Comparison of ENCODE assay signal across 25 cellular contexts in genomic region chr4:98619197-98619596, GRCh38.
"Had no signal": no experiment of that assay in that cellular context is flagged by ENCODE, and none has a peak within 500 bp of the region (broad histone marks: within the 10 kb centered on the region; RNA-seq: fewer than 3 reads in every experiment).

No MANE protein-coding gene starts in this region.

- H3K36me3 ChIP-seq: adrenal gland, brain microvascular endothelial cell, heart right ventricle, right lobe of liver, thyroid gland, upper lobe of left lung had no signal

- H3K4me1 ChIP-seq: adrenal gland, right lobe of liver had no signal

- H3K9me3 ChIP-seq: adrenal gland, heart right ventricle, right lobe of liver, thyroid gland, upper lobe of left lung had no signal

- DNase-seq: activated CD4-positive, alpha-beta T cell treated with anti-CD3 and anti-CD28 coated beads for 36 hours; activated CD4-positive, CD25-positive, alpha-beta regulatory T cell; activated CD8-positive, alpha-beta memory T cell treated with anti-CD3 and anti-CD28 coated beads, Interleukin-2, amount 10 ng/mL, durations not matched to agents 7 days and 5 days; activated CD8-positive, alpha-beta T cell treated with anti-CD3 and anti-CD28 coated beads, Interleukin-2, amount 10 ng/mL, durations not matched to agents 7 days and 5 days; activated effector memory CD4-positive, alpha-beta T cell treated with Interleukin-2 at 50 U/mL for 16 hours; activated naive CD4-positive, alpha-beta T cell treated with anti-CD3 and anti-CD28 coated beads for 36 hours; activated naive CD8-positive, alpha-beta T cell treated with anti-CD3 and anti-CD28 coated beads for 36 hours; activated T-cell treated with anti-CD3 and anti-CD28 coated beads for 4 hours; activated T-cell treated with anti-CD3 and anti-CD28 coated beads, Interleukin-2, amount 50 U/mL, for 72 hours; adrenal gland; aorta; brain microvascular endothelial cell; cortex of kidney; foreskin keratinocyte; heart right ventricle; midbrain; naive thymus-derived CD4-positive, alpha-beta T cell; right lobe of liver; stimulated activated CD4-positive, alpha-beta T cell treated with anti-CD3 and anti-CD28 coated beads, Interleukin-4, amount 100 ng/mL, for 1 hour; T-helper 1 cell; thyroid gland; upper lobe of left lung had no signal

- H3K9me3 Mint-ChIP-seq: activated naive CD4-positive, alpha-beta T cell treated with anti-CD3 and anti-CD28 coated beads for 36 hours; activated naive CD8-positive, alpha-beta T cell treated with anti-CD3 and anti-CD28 coated beads for 36 hours; activated T-cell treated with anti-CD3 and anti-CD28 coated beads, Interleukin-2, amount 50 U/mL, for 72 hours; memory B cell; naive thymus-derived CD4-positive, alpha-beta T cell; stimulated activated naive CD8-positive, alpha-beta T cell treated with anti-CD3 and anti-CD28 coated beads, Interleukin-15, Interleukin-2, amounts not matched to agents 100 ng/mL and 50 ng/mL, for 24 hours; T-helper 2 cell treated with Interferon-gamma antibody and Interleukin-4, amounts not matched to agents 5 μg/mL and 100 μg/mL, for 36 hours had no signal

- H3K36me3 Mint-ChIP-seq: memory B cell had no signal

- H3K27ac Mint-ChIP-seq: activated CD4-positive, alpha-beta T cell treated with anti-CD3 and anti-CD28 coated beads for 36 hours; activated CD8-positive, alpha-beta memory T cell treated with anti-CD3 and anti-CD28 coated beads, Interleukin-2, amount 10 ng/mL, durations not matched to agents 7 days and 5 days; activated CD8-positive, alpha-beta T cell treated with anti-CD3 and anti-CD28 coated beads, Interleukin-2, amount 10 ng/mL, durations not matched to agents 7 days and 5 days; activated naive CD4-positive, alpha-beta T cell treated with anti-CD3 and anti-CD28 coated beads for 36 hours; activated naive CD8-positive, alpha-beta T cell treated with anti-CD3 and anti-CD28 coated beads for 36 hours; activated T-cell treated with anti-CD3 and anti-CD28 coated beads, Interleukin-2, amount 50 U/mL, for 72 hours; memory B cell; stimulated activated naive CD8-positive, alpha-beta T cell treated with anti-CD3 and anti-CD28 coated beads, Interleukin-15, Interleukin-2, amounts not matched to agents 100 ng/mL and 50 ng/mL, for 24 hours; T-helper 2 cell treated with Interferon-gamma antibody and Interleukin-4, amounts not matched to agents 5 μg/mL and 100 μg/mL, for 36 hours had no signal

- H3K27me3 ChIP-seq: adrenal gland, brain microvascular endothelial cell, foreskin keratinocyte, heart right ventricle, right lobe of liver, thyroid gland, upper lobe of left lung had no signal

- H3K27ac ChIP-seq: adrenal gland, brain microvascular endothelial cell, foreskin keratinocyte, heart right ventricle, right lobe of liver, thyroid gland, upper lobe of left lung had no signal

- H3K27me3 Mint-ChIP-seq: activated CD4-positive, alpha-beta T cell treated with anti-CD3 and anti-CD28 coated beads for 36 hours; activated CD8-positive, alpha-beta memory T cell treated with anti-CD3 and anti-CD28 coated beads, Interleukin-2, amount 10 ng/mL, durations not matched to agents 7 days and 5 days; activated naive CD8-positive, alpha-beta T cell treated with anti-CD3 and anti-CD28 coated beads for 36 hours; memory B cell; naive thymus-derived CD4-positive, alpha-beta T cell; stimulated activated naive CD8-positive, alpha-beta T cell treated with anti-CD3 and anti-CD28 coated beads, Interleukin-15, Interleukin-2, amounts not matched to agents 100 ng/mL and 50 ng/mL, for 24 hours had no signal

- H3K4me3 ChIP-seq: adrenal gland, heart right ventricle, right lobe of liver, thyroid gland, upper lobe of left lung had no signal

- H3K4me3 Mint-ChIP-seq: activated CD4-positive, alpha-beta T cell treated with anti-CD3 and anti-CD28 coated beads for 36 hours; activated CD8-positive, alpha-beta memory T cell treated with anti-CD3 and anti-CD28 coated beads, Interleukin-2, amount 10 ng/mL, durations not matched to agents 7 days and 5 days; activated CD8-positive, alpha-beta T cell treated with anti-CD3 and anti-CD28 coated beads, Interleukin-2, amount 10 ng/mL, durations not matched to agents 7 days and 5 days; activated naive CD4-positive, alpha-beta T cell treated with anti-CD3 and anti-CD28 coated beads for 36 hours; activated naive CD8-positive, alpha-beta T cell treated with anti-CD3 and anti-CD28 coated beads for 36 hours; activated T-cell treated with anti-CD3 and anti-CD28 coated beads, Interleukin-2, amount 50 U/mL, for 72 hours; memory B cell; naive thymus-derived CD4-positive, alpha-beta T cell; stimulated activated naive CD8-positive, alpha-beta T cell treated with anti-CD3 and anti-CD28 coated beads, Interleukin-15, Interleukin-2, amounts not matched to agents 100 ng/mL and 50 ng/mL, for 24 hours; T-helper 2 cell treated with Interferon-gamma antibody and Interleukin-4, amounts not matched to agents 5 μg/mL and 100 μg/mL, for 36 hours had no signal
